12 cellular contexts compared by ENCODE assay signal in the genomic region with DNA sequence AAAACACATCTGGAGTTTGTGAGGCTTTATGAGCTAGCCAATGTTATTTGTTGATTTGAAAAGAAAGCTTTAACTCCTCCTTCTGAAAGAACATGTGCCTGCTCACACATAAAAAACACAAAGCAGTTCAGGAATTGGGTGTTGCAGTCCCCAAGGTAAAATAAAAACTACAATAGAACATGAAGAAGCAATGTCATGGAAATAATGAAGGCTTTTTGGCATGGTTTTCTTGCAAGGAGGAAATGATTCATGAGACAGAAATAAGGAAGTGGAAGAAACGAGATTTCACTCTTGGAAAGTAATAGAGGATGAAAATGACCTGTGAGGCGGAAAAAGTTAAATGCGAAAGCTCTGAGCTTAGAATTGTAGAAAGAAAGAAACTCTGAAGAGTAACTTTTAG.
DNase-seq lines count a peak whose midpoint lies in the region; ATAC-seq, FAIRE-seq and TF ChIP-seq lines count a peak whose summit lies in the region.
"Had no signal": no experiment of that assay in that cellular context is flagged by ENCODE, and none has a peak within 500 bp of the region (broad histone marks: within the 10 kb centered on the region; RNA-seq: fewer than 3 reads in every experiment).

No MANE protein-coding gene starts in this region.

- no peak for ATAC-seq in HG03457 (IDR thresholded peaks at IDR 0.05; ENCODE audit: unreplicated experiment)
- ATAC-seq in HG03442 (IDR thresholded peaks at IDR 0.05; ENCODE audit: unreplicated experiment), result no peak
- ATAC-seq: WTC11 had no signal

- no peak for TF ChIP-seq POLR2A in NB4 (IDR thresholded peaks at IDR 0.05; ENCODE audit: extremely low read depth, insufficient read length)

- TF ChIP-seq CTCF in NB4 (IDR thresholded peaks at IDR 0.05; ENCODE audit: low read depth, low read length) (no peak), bronchial epithelial cell (IDR thresholded peaks at IDR 0.05; ENCODE audit: insufficient read depth, low read length, severe bottlenecking) (no peak), D721Med (IDR thresholded peaks at IDR 0.05; ENCODE audit: insufficient read depth, missing control alignments) (no peak)

- FAIRE-seq in bronchial epithelial cell (lab: Jason Lieb, UNC) (no peak), D721Med (lab: Jason Lieb, UNC) (no peak)

- H3K4me3 ChIP-seq in NB4 (ENCODE audit: low read depth, low read length) (no peak overlapping the region), bronchial epithelial cell (ENCODE audit: low read depth, low read length) (no peak overlapping the region)

- no peaks in the 10 kb centered on the region for H3K36me3 ChIP-seq in bronchial epithelial cell (ENCODE audit: control insufficient read depth, insufficient read depth, low read length)

- no peaks in the 10 kb centered on the region for H3K27me3 ChIP-seq in bronchial epithelial cell (ENCODE audit: control insufficient read depth, insufficient read depth, low read length)

- DNase-seq in Daoy (ENCODE audit: low read depth) (peak; percentile 25), NB4 (ENCODE audit: low read depth) (peak; percentile 78), bronchial epithelial cell (ENCODE audit: low read depth) (peak; percentile 73), lung microvascular endothelial cell (ENCODE audit: low read depth in 2 of 2) (peak; percentile 81 to 89), D721Med (ENCODE audit: insufficient read length, low spot score) (no peak), C1 segment of cervical spinal cord (lab: John Stamatoyannopoulos, UW) (no peak)
- DNase-seq: activated effector memory CD4-positive, alpha-beta T cell treated with Interleukin-2 at 50 U/mL for 16 hours; endodermal cell; NCI-H748 treated with DMSO at 0.1 percent for 48 hours had no signal

Comparison
In these comparisons a context has a peak if more than half of its experiments do, and no peak if none do; other contexts are left out.
1. DNase-seq: peak in Daoy (single experiment), NB4 (single experiment), bronchial epithelial cell (single experiment) and lung microvascular endothelial cell (2 of 2); none in D721Med (single experiment) and C1 segment of cervical spinal cord (0 of 14).